In genomic region chr12:19021240-19021639, GRCh38 we compare ENCODE assay signal across 1 cellular context.
TF ChIP-seq lines count a peak whose summit lies in the region.

No MANE protein-coding gene starts in this region.

TF ChIP-seq in A549, 52 proteins besides CTCF, POLR2A, EP300 and RAD21:
- TF ChIP-seq HOXB5 (CRISPR knock-in tag; IDR thresholded peaks at IDR 0.05) (no peak), ATOH8 (CRISPR knock-in tag; IDR thresholded peaks at IDR 0.05; ENCODE audit: low read depth) (no peak), RFX5 (IDR thresholded peaks at IDR 0.05) (no peak)
